10 cellular contexts compared by ENCODE assay signal in the genomic region with DNA sequence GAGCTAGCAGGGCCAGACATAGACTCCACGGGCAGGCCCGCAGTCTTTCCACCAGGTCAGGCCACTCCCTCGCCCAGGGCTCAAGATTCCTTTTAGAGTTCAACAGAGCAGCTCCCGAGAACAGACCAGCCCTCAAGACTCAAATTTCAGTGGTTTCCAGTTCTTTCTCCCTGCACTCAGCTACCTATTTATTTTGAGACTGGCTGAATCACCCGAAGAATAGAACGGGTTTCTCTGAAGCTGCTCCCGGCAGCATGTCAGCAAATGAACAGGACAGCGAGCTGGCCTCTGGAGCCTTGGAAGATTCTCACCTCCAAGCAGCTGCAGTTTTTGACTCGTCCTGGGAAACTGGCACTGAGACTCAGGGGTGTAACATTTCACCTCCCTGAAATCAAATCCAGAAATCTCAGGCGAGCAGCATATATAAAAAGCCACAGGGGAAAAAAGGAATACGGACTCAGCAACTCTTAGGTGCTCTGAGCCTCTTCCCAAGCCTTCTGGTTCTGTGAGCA.
DNase-seq lines count a peak whose midpoint lies in the region; ATAC-seq and TF ChIP-seq lines count a peak whose summit lies in the region.
"Had no signal": no experiment of that assay in that cellular context is flagged by ENCODE, and none has a peak within 500 bp of the region (broad histone marks: within the 10 kb centered on the region; RNA-seq: fewer than 3 reads in every experiment).

No MANE protein-coding gene starts in this region.

- H3K4me2 ChIP-seq in Karpas-422 (ENCODE audit: low read depth, low read length, poor library complexity, severe bottlenecking), result no peak overlapping the region

- peaks cover 3% of the 10 kb centered on the region; the same call in 1 of the 2 replicates for H3K79me2 ChIP-seq in Karpas-422 (ENCODE audit: low read length)

- no peak for TF ChIP-seq EP300 in ovary (IDR thresholded peaks at IDR 0.05)

- DNase-seq in HCEC 1CT (peak; percentile 9), SJCRH30 (peak; percentile 70 to 83), fibroblast of the aortic adventitia (ENCODE audit: low read depth) (peak; percentile 49), skeletal muscle cell (ENCODE audit: low read depth) (peak; percentile 62), Karpas-422 (no peak), ovary (no peak)
- no peak for DNase-seq in stimulated activated CD4-positive, alpha-beta T cell treated with anti-CD3 and anti-CD28 coated beads, Interleukin-4, amount 100 ng/mL, for 24 hours
- DNase-seq: SHP77 had no signal

- TF ChIP-seq POLR2A in ovary (IDR thresholded peaks at IDR 0.05), result no peak

- no peaks in the 10 kb centered on the region for H4K20me1 ChIP-seq in Karpas-422 (ENCODE audit: insufficient read depth, low read depth, low read length)

- H3K4me3 ChIP-seq in SJCRH30 (no peak overlapping the region), fibroblast of the aortic adventitia (ENCODE audit: low read depth, low read length) (no peak overlapping the region), skeletal muscle cell (ENCODE audit: low read depth, low read length) (no peak overlapping the region), Karpas-422 (ENCODE audit: low read length) (no peak overlapping the region), ovary (no peak overlapping the region)

- H3K9me3 ChIP-seq in SJCRH30 (replicated peaks) (no peaks in the 10 kb centered on the region), Karpas-422 (ENCODE audit: low read length) (no peaks in the 10 kb centered on the region), ovary (no peaks in the 10 kb centered on the region)
- H3K9me3 ChIP-seq: neutrophil had no signal

- H3K9ac ChIP-seq in Karpas-422 (ENCODE audit: low read length), result no peak overlapping the region

- H2AFZ ChIP-seq in Karpas-422 (ENCODE audit: low read length), result no peak overlapping the region

- 23 to 27% (median 24%) methylated on average over 11 of the region's 11 CpGs for WGBS in ovary, 3 donors

- no peak for ATAC-seq in GM19328 (IDR thresholded peaks at IDR 0.05; ENCODE audit: unreplicated experiment)

- TF ChIP-seq CTCF in fibroblast of the aortic adventitia (IDR thresholded peaks at IDR 0.05; ENCODE audit: insufficient read depth, low read length), result no peak
- TF ChIP-seq CTCF in ovary (IDR thresholded peaks at IDR 0.05), result no peak

- H3K36me3 ChIP-seq in SJCRH30 (peaks cover 40% of the 10 kb centered on the region), Karpas-422 (ENCODE audit: insufficient read depth, low read length) (no peaks in the 10 kb centered on the region), ovary (no peaks in the 10 kb centered on the region)

- H3K9me2 ChIP-seq in Karpas-422 (replicated peaks; ENCODE audit: insufficient read depth, low read length), result no peaks in the 10 kb centered on the region

- H3K4me1 ChIP-seq in SJCRH30, result peaks cover 29% of the 10 kb centered on the region
- H3K4me1 ChIP-seq in Karpas-422 (ENCODE audit: low read length), result no peaks in the 10 kb centered on the region
- peaks cover 2% of the 10 kb centered on the region for H3K4me1 ChIP-seq in ovary (ENCODE audit: insufficient read depth)

- peak overlapping the region; percentile 24 for H3K27ac ChIP-seq in SJCRH30
- H3K27ac ChIP-seq in Karpas-422 (ENCODE audit: low read length), result no peak overlapping the region
- H3K27ac ChIP-seq in ovary, result no peak overlapping the region
- H3K27ac ChIP-seq: neutrophil had no signal

- intact Hi-C loops in ovary (cut with DNase I), result no loop called here

- H3K27me3 ChIP-seq in SJCRH30 (no peaks in the 10 kb centered on the region), Karpas-422 (ENCODE audit: low read length) (no peaks in the 10 kb centered on the region), ovary (no peaks in the 10 kb centered on the region)
- H3K27me3 ChIP-seq: neutrophil had no signal

Comparison
In these comparisons a context has a peak if more than half of its experiments do, and no peak if none do; other contexts are left out.
1. DNase-seq: peak in HCEC 1CT (single experiment), SJCRH30 (2 of 2), fibroblast of the aortic adventitia (single experiment) and skeletal muscle cell (single experiment); none in Karpas-422 (single experiment), ovary (0 of 5) and stimulated activated CD4-positive, alpha-beta T cell treated with anti-CD3 and anti-CD28 coated beads, Interleukin-4, amount 100 ng/mL, for 24 hours (single experiment).